Comparison of ENCODE assay signal across 25 cellular contexts in genomic region chr4:128551280-128551679, GRCh38.
"Had no signal": no experiment of that assay in that cellular context is flagged by ENCODE, and none has a peak within 500 bp of the region (broad histone marks: within the 10 kb centered on the region; RNA-seq: fewer than 3 reads in every experiment).

No MANE protein-coding gene starts in this region.

- H3K36me3 Mint-ChIP-seq: naive thymus-derived CD4-positive, alpha-beta T cell had no signal

- FAIRE-seq: colon, islet of Langerhans, keratinocyte had no signal

- H3K4me3 ChIP-seq: coronary artery, dorsolateral prefrontal cortex, esophagus squamous epithelium, gastrocnemius medialis, heart right ventricle, left lung, lower lobe of right lung had no signal

- H3K9me3 ChIP-seq: esophagus squamous epithelium, gastrocnemius medialis, left lung, lower lobe of right lung had no signal

- DNase-seq: dermis blood vessel endothelial cell; dorsolateral prefrontal cortex; effector CD4-positive, alpha-beta T cell; effector memory CD4-positive, alpha-beta T cell; esophagus squamous epithelium; foreskin fibroblast; foreskin melanocyte; gastrocnemius medialis; glutamatergic neuron; head of caudate nucleus; heart right ventricle; hippocampal formation; left cardiac atrium; left lung; left ventricle myocardium superior; lower lobe of right lung; mesendoderm; midbrain; naive thymus-derived CD4-positive, alpha-beta T cell had no signal

- ATAC-seq: esophagus mucosa; gastrocnemius medialis; heart right ventricle; left cardiac atrium; left lung; left ventricle myocardium superior; lower lobe of right lung; naive thymus-derived CD4-positive, alpha-beta T cell had no signal

- H3K36me3 ChIP-seq: esophagus squamous epithelium, gastrocnemius medialis, heart right ventricle, left lung, lower lobe of right lung had no signal

- H3K27ac ChIP-seq: coronary artery, dorsolateral prefrontal cortex, epithelial cell of prostate, esophagus squamous epithelium had no signal

- H3K27me3 ChIP-seq: dorsolateral prefrontal cortex, esophagus squamous epithelium, gastrocnemius medialis, heart right ventricle, left lung had no signal
